ENCODE assay signal across 29 cellular contexts in the genomic region with DNA sequence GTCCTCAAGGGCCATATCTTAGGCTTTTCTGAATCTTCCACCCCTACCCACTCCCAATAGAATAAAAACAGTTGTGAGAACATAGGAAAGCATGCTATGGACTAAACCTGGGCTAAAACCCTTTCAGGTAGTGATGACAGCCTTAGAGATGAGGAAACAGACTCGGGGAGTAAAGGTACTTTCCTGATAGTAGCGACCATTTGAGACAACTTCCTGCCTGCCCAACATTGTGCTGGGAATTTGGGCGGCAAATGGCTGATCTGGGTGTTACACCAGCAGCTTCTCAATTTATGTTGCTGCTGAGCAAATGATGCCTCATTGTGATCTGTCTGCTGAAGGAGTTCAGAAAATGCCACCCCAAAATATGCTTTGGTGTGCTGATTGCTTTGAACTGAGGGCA.
"Had no signal": no experiment of that assay in that cellular context is flagged by ENCODE, and none has a peak within 500 bp of the region (broad histone marks: within the 10 kb centered on the region; RNA-seq: fewer than 3 reads in every experiment).

No MANE protein-coding gene starts in this region.

- H3K4me1 Mint-ChIP-seq: nephron progenitor cell; neural crest cell; stimulated activated naive CD8-positive, alpha-beta T cell treated with anti-CD3 and anti-CD28 coated beads, Interleukin-15, amount 100 ng/mL, for 72 hours had no signal

- H3K27me3 ChIP-seq: neutrophil, pancreas, right lobe of liver, sigmoid colon, suprapubic skin, testis, tibial artery, transverse colon, upper lobe of right lung, uterus had no signal

- H3K4me3 ChIP-seq: pancreas, prostate gland, right lobe of liver, sigmoid colon, suprapubic skin, testis, tibial artery, transverse colon, upper lobe of right lung, uterus had no signal

- H3K9me3 ChIP-seq: neutrophil, pancreas, prostate gland, right lobe of liver, sigmoid colon, suprapubic skin, testis, tibial artery, transverse colon, upper lobe of right lung, uterus had no signal

- DNase-seq: naive thymus-derived CD8-positive, alpha-beta T cell; nephron progenitor cell; nucleus accumbens; pancreas; retina; right cardiac atrium; right lobe of liver; sigmoid colon; small intestine; stimulated activated CD4-positive, alpha-beta T cell treated with anti-CD3 and anti-CD28 coated beads, Interleukin-15, amount 100 ng/mL, for 24 hours; stimulated activated CD4-positive, alpha-beta T cell treated with anti-CD3 and anti-CD28 coated beads, Interleukin-2, amount 100 ng/mL, for 24 hours; stimulated activated CD4-positive, alpha-beta T cell treated with anti-CD3 and anti-CD28 coated beads, Interleukin-2, amount 100 ng/mL, for 48 hours; stimulated activated CD4-positive, alpha-beta T cell treated with anti-CD3 and anti-CD28 coated beads, Interleukin-4, amount 100 ng/mL, for 24 hours; stimulated activated naive CD4-positive, alpha-beta T cell; stimulated activated naive CD8-positive, alpha-beta T cell treated with anti-CD3 and anti-CD28 coated beads, Interleukin-15, amount 100 ng/mL, for 72 hours; stimulated activated naive CD8-positive, alpha-beta T cell treated with anti-CD3 and anti-CD28 coated beads, Interleukin-15, Interleukin-2, amounts not matched to agents 100 U/mL and 50 U/mL, for 24 hours; substantia nigra; testis; tibial artery; transverse colon; upper lobe of right lung; uterus had no signal

- H3K9me3 Mint-ChIP-seq: naive thymus-derived CD8-positive, alpha-beta T cell; natural killer cell treated with Interleukin-12 subunit alpha and Interleukin-12 subunit beta and Interleukin-15 and Interleukin-18, amount 100 ng/mL, for 72 hours; nephron progenitor cell; stimulated activated memory B cell treated with anti-CD40 and anti-IgM and Interleukin-4, amounts not matched to agents 10 μg/mL and 1 μg/mL and 100 μg/mL, for 72 hours; stimulated activated naive CD8-positive, alpha-beta T cell treated with anti-CD3 and anti-CD28 coated beads, Interleukin-15, amount 100 ng/mL, for 72 hours had no signal

- H3K27me3 Mint-ChIP-seq: natural killer cell treated with Interleukin-12 subunit alpha and Interleukin-12 subunit beta and Interleukin-15 and Interleukin-18, amount 100 ng/mL, for 72 hours; stimulated activated naive CD8-positive, alpha-beta T cell treated with anti-CD3 and anti-CD28 coated beads, Interleukin-15, amount 100 ng/mL, for 72 hours; type B pancreatic cell had no signal

- ATAC-seq: naive thymus-derived CD8-positive, alpha-beta T cell; natural killer cell treated with Interleukin-12 subunit alpha and Interleukin-12 subunit beta and Interleukin-15 and Interleukin-18, amount 100 ng/mL, for 72 hours; pancreas; right cardiac atrium; right lobe of liver; stimulated activated memory B cell treated with anti-CD40 and anti-IgM and Interleukin-4, amounts not matched to agents 10 μg/mL and 1 μg/mL and 100 μg/mL, for 72 hours; stimulated activated naive CD8-positive, alpha-beta T cell treated with anti-CD3 and anti-CD28 coated beads, Interleukin-15, amount 100 ng/mL, for 72 hours; stimulated activated naive CD8-positive, alpha-beta T cell treated with anti-CD3 and anti-CD28 coated beads, Interleukin-15, Interleukin-2, amounts not matched to agents 100 U/mL and 50 U/mL, for 24 hours; upper lobe of right lung had no signal

- H3K27ac Mint-ChIP-seq: naive thymus-derived CD8-positive, alpha-beta T cell; natural killer cell treated with Interleukin-12 subunit alpha and Interleukin-12 subunit beta and Interleukin-15 and Interleukin-18, amount 100 ng/mL, for 72 hours; nephron progenitor cell; stimulated activated memory B cell treated with anti-CD40 and anti-IgM and Interleukin-4, amounts not matched to agents 10 μg/mL and 1 μg/mL and 100 μg/mL, for 72 hours; stimulated activated naive CD8-positive, alpha-beta T cell treated with anti-CD3 and anti-CD28 coated beads, Interleukin-15, amount 100 ng/mL, for 72 hours; type B pancreatic cell had no signal

- H3K36me3 Mint-ChIP-seq: naive thymus-derived CD8-positive, alpha-beta T cell; natural killer cell treated with Interleukin-12 subunit alpha and Interleukin-12 subunit beta and Interleukin-15 and Interleukin-18, amount 100 ng/mL, for 72 hours; stimulated activated memory B cell treated with anti-CD40 and anti-IgM and Interleukin-4, amounts not matched to agents 10 μg/mL and 1 μg/mL and 100 μg/mL, for 72 hours; type B pancreatic cell had no signal

- H3K36me3 ChIP-seq: neutrophil, pancreas, prostate gland, right lobe of liver, sigmoid colon, suprapubic skin, tibial artery, transverse colon, upper lobe of right lung, uterus had no signal

- H3K4me1 ChIP-seq: pancreas, prostate gland, right lobe of liver, sigmoid colon, testis, tibial artery, transverse colon, upper lobe of right lung, uterus had no signal

- H3K27ac ChIP-seq: neutrophil, pancreas, prostate gland, right lobe of liver, sigmoid colon, suprapubic skin, testis, tibial artery, transverse colon, upper lobe of right lung, uterus had no signal

- H3K4me3 Mint-ChIP-seq: naive thymus-derived CD8-positive, alpha-beta T cell; natural killer cell treated with Interleukin-12 subunit alpha and Interleukin-12 subunit beta and Interleukin-15 and Interleukin-18, amount 100 ng/mL, for 72 hours; nephron progenitor cell; neural crest cell; stimulated activated memory B cell treated with anti-CD40 and anti-IgM and Interleukin-4, amounts not matched to agents 10 μg/mL and 1 μg/mL and 100 μg/mL, for 72 hours; stimulated activated naive CD8-positive, alpha-beta T cell treated with anti-CD3 and anti-CD28 coated beads, Interleukin-15, amount 100 ng/mL, for 72 hours; type B pancreatic cell had no signal
